8 cellular contexts compared by ENCODE assay signal in the genomic region with DNA sequence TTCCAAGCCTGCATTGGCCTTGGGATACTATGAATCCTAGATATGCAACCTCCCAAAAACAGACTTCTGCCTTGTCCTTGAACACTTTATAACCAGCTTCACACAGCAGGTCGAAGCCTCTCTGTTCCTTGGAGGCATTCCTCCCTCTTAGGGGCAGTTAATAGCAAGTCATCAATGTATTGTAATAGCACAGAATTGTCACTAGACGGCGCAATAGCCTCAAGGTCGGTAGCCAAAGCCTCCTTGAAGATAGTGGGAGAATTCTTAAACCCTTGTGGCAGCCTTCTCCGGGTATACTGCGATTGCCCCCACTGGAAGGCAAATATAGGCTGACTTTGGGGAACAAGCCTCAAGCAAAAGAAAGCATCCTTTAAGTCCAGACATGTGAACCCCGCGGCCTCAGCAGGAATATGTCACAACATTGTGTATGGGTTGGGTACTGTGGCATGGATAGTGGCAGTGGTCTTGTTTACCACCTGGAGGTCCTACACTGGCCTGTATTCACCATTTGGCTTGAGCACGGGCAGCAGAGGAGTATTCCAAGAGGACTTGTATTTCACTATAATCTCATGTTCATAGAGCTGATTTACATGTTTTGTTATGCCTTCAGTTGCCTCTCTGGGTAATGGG.
DNase-seq lines count a peak whose midpoint lies in the region; ATAC-seq, FAIRE-seq and TF ChIP-seq lines count a peak whose summit lies in the region.

No MANE protein-coding gene starts in this region.

- H3K4me1 ChIP-seq in A673 (ENCODE audit: insufficient read depth, low read length, poor library complexity, severe bottlenecking) (no peaks in the 10 kb centered on the region), K562 (replicated peaks in 1 of 2; ENCODE audit: control insufficient read depth in 2 of 2, insufficient read depth in 2 of 2, low read length in 2 of 2) (peaks cover 0 to 8% of the 10 kb centered on the region in 2 experiments; a peak in 2 of 5 replicates), kidney (ENCODE audit: control insufficient read depth in 1 of 2, insufficient read depth in 1 of 2, low read depth in 1 of 2, low read length in 2 of 2) (no peaks in the 10 kb centered on the region), testis (peaks cover 11% of the 10 kb centered on the region)

- BruUV-seq in A673 (replicated peaks; lab: Mats Ljungman, UMichigan) (no TSS peak), K562 (replicated peaks; lab: Mats Ljungman, UMichigan) (no TSS peak)

- TF ChIP-seq POLR2A in K562 (conservative IDR thresholded peaks at IDR 0.05) (no peak), testis (IDR thresholded peaks at IDR 0.05) (no peak)

- H3K27me3 ChIP-seq in A673 (replicated peaks; ENCODE audit: insufficient read depth, low read depth, low read length, poor library complexity) (no peaks in the 10 kb centered on the region), K562 (ENCODE audit: control insufficient read depth in 2 of 2, insufficient read depth in 2 of 2, low read length in 2 of 2) (no peaks in the 10 kb centered on the region), testis (no peaks in the 10 kb centered on the region)

- peak overlapping the region; percentile 24; the same call in 1 of the 2 replicates for H2AFZ ChIP-seq in K562 (ENCODE audit: low read depth, low read length)

- TF ChIP-seq RAD21 in K562 (CRISPR knock-in tag; conservative IDR thresholded peaks at IDR 0.05 in 1 of 2, IDR thresholded peaks at IDR 0.05 in 1 of 2): peak; percentile 38 to 87; a peak in 3 of 4 replicates

- peak; percentile 79 for FAIRE-seq in K562 (lab: Jason Lieb, UNC)
- no peak for FAIRE-seq in kidney (lab: Jason Lieb, UNC)

- CTCF ChIA-PET in A673 (lab: Charles Lee): no interaction called here
- CTCF ChIA-PET in K562 (lab: Yijun Ruan, JAX; ENCODE audit: low intra/inter-chr PET ratio): interaction anchor here (0.6 kb wide), 1 partner anchor 49 kb away, joined by 3 read pairs; no protein-coding TSS in a partner anchor

- H3K9me3 ChIP-seq in A673 (ENCODE audit: low read depth, low read length, poor library complexity, severe bottlenecking) (no peaks in the 10 kb centered on the region), K562 (replicated peaks; ENCODE audit: control insufficient read depth, insufficient read depth, low read depth, low read length) (peaks cover 10% of the 10 kb centered on the region; the same call in 1 of the 2 replicates), kidney (ENCODE audit: control insufficient read depth in 1 of 2, low read length in 2 of 2) (no peaks in the 10 kb centered on the region), testis (no peaks in the 10 kb centered on the region)

- H3K27ac ChIP-seq in A673 (ENCODE audit: low read depth, low read length, poor library complexity, severe bottlenecking) (no peak overlapping the region), K562 (ENCODE audit: extremely low read depth, low read depth, low read length) (no peak overlapping the region), kidney (ENCODE audit: low read depth in 2 of 2, low read length in 2 of 2) (no peak overlapping the region), testis (no peak overlapping the region)

- no peaks in the 10 kb centered on the region for H3K36me3 ChIP-seq in A673 (ENCODE audit: insufficient read depth, low read length, poor library complexity, severe bottlenecking)
- H3K36me3 ChIP-seq in K562 (ENCODE audit: control insufficient read depth, insufficient read depth, low read length): no peaks in the 10 kb centered on the region
- H3K36me3 ChIP-seq in kidney (ENCODE audit: control insufficient read depth in 1 of 2, insufficient read depth in 2 of 2, low read length in 2 of 2): no peaks in the 10 kb centered on the region
- H3K36me3 ChIP-seq in testis (ENCODE audit: low read depth, missing control alignments): no peaks in the 10 kb centered on the region

- no peak overlapping the region for H3K4me3 ChIP-seq in A673 (ENCODE audit: low read depth, low read length, poor library complexity, severe bottlenecking)
- H3K4me3 ChIP-seq in K562: no peak overlapping the region
- H3K4me3 ChIP-seq in kidney (ENCODE audit: low read length in 2 of 2): no peak overlapping the region
- H3K4me3 ChIP-seq in testis: no peak overlapping the region

- POLR2A ChIA-PET in A673 (lab: Charles Lee; ENCODE audit: low non-redundant PET) (no interaction called here), K562 (lab: Yijun Ruan, JAX) (no interaction called here)

- no peak overlapping the region for H3K9ac ChIP-seq in K562 (ENCODE audit: insufficient read depth in 1 of 2, low read depth in 2 of 2, low read length in 2 of 2)
- no peak overlapping the region for H3K9ac ChIP-seq in kidney (ENCODE audit: low read length in 2 of 2)

- H3K9me1 ChIP-seq in K562 (ENCODE audit: control insufficient read depth, insufficient read depth, low read length): no peaks in the 10 kb centered on the region

- no peaks in the 10 kb centered on the region for H4K20me1 ChIP-seq in K562 (replicated peaks; ENCODE audit: control insufficient read depth, insufficient read depth, low read length)

- no peaks in the 10 kb centered on the region for H3K79me2 ChIP-seq in K562 (ENCODE audit: control insufficient read depth, insufficient read depth, low read length)

- peak; percentile 57 for DNase-seq in A673 (ENCODE audit: low spot score)
- peak; percentile 31 for DNase-seq in GDM1 (lab: John Stamatoyannopoulos, UW)
- peak; percentile 35 for DNase-seq in NCI-H748 (lab: John Stamatoyannopoulos, UW; ENCODE audit: unreplicated experiment)
- DNase-seq in K562 (ENCODE audit: extremely low read depth in 1 of 4, low spot score in 3 of 4): peak; percentile 53 to 68 (median 59)
- DNase-seq in kidney: no peak
- peak; percentile 41 for DNase-seq in testis
- DNase-seq in SIG-M5 (lab: John Stamatoyannopoulos, UW): no peak

- no peak overlapping the region for H3K4me2 ChIP-seq in K562 (ENCODE audit: insufficient read depth, low read length)

- intact Hi-C loops in A673 (cut with micrococcal nuclease; ENCODE audit: unreplicated experiment) (no loop called here), K562 (cut with micrococcal nuclease) (loop anchor here (5.0 kb wide), 2 partner anchors 494 to 689 kb away; no protein-coding TSS in a partner anchor), kidney (cut with DNase I) (no loop called here), testis (cut with DNase I; ENCODE audit: low total_unique reads) (no loop called here)

- WGBS in K562 (ENCODE audit: insufficient coverage, low coverage, missing lambda C conversion rate): 11% methylated on average over 9 of the region's 9 CpGs
- 51 to 53% methylated on average over 9 of the region's 9 CpGs for WGBS in testis, 2 donors

- in situ Hi-C loops in K562 (cut with MboI): loop anchor here (25.0 kb wide), 1 partner anchor 684 kb away; no protein-coding TSS in a partner anchor

- TF ChIP-seq EP300 in K562 (IDR thresholded peaks at IDR 0.05; ENCODE audit: low read length): no peak

- ATAC-seq in K562 (peak; percentile 88), GM18511 (IDR thresholded peaks at IDR 0.05; ENCODE audit: unreplicated experiment) (no peak)

- TF ChIP-seq CTCF in A673 (conservative IDR thresholded peaks at IDR 0.05; ENCODE audit: low read depth, low read length): peak; percentile 69
- peak; percentile 78 to 88 (median 82) for TF ChIP-seq CTCF in K562 (IDR thresholded peaks at IDR 0.05 in 2 of 3, conservative IDR thresholded peaks at IDR 0.05 in 1 of 3; ENCODE audit: insufficient read depth in 2 of 3, low read depth in 1 of 3, low read length in 3 of 3)
- TF ChIP-seq CTCF in kidney (IDR thresholded peaks at IDR 0.05; ENCODE audit: borderline replicate concordance, extremely low read depth, insufficient read depth): peak; percentile 73
- TF ChIP-seq CTCF in testis (IDR thresholded peaks at IDR 0.05): peak; percentile 42 to 61 (median 59)

TF ChIP-seq in K562, 482 proteins besides CTCF, POLR2A, EP300 and RAD21:
- TF ChIP-seq SMC3 (conservative IDR thresholded peaks at IDR 0.05; ENCODE audit: insufficient read depth, low read depth, low read length) (peak; percentile 86), STAG1 (CRISPR knock-in tag; IDR thresholded peaks at IDR 0.05; ENCODE audit: borderline replicate concordance) (peak; percentile 29; the same call in 1 of the 2 replicates), NFE2 (IDR thresholded peaks at IDR 0.05; ENCODE audit: low read depth) (peak; percentile 47), SAFB (IDR thresholded peaks at IDR 0.05; ENCODE audit: borderline replicate concordance, low read depth, low read length) (no peak)

Comparison
In these comparisons a context has a peak if more than half of its experiments do, and no peak if none do; other contexts are left out.
1. DNase-seq: peak in A673 (single experiment), GDM1 (single experiment), NCI-H748 (single experiment), K562 (4 of 4) and testis (single experiment); none in kidney (single experiment) and SIG-M5 (single experiment).
2. Peak in every context shown above with its lines, with median percentiles within 50 percentile points of each other: CTCF ChIP-seq.